ENCODE assay signal across 21 cellular contexts in the genomic region with DNA sequence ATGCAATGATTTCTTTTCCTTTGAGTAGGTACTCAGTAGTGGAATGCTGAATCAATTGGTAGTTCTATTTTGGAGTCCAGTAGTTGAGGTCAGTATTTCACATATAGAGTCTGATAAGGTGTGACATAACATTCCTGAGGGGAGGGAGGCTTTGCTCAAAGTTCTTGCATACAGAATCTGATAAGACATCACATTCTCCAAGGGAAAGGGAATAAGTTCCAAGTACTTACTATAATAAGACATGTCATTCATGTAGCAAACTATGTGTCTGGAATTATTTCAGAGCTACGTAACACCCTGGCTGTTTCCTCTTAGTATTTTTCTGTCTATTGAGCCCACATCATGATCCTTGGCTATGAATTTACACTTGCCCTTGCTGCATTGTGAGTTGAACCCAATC.
"Had no signal": no experiment of that assay in that cellular context is flagged by ENCODE, and none has a peak within 500 bp of the region (broad histone marks: within the 10 kb centered on the region; RNA-seq: fewer than 3 reads in every experiment).

No MANE protein-coding gene starts in this region.

- H3K27ac ChIP-seq: epithelial cell of prostate, esophagus muscularis mucosa, gastroesophageal sphincter, hepatocyte, neutrophil, psoas muscle, testis, transverse colon had no signal

- H2AFZ ChIP-seq: hepatocyte had no signal

- H3K4me3 ChIP-seq: esophagus muscularis mucosa, gastroesophageal sphincter, hepatocyte, psoas muscle, testis, transverse colon had no signal

- ATAC-seq: gastroesophageal sphincter; left colon; naive thymus-derived CD4-positive, alpha-beta T cell; psoas muscle; stimulated activated memory B cell treated with anti-CD40 and anti-IgM and Interleukin-4, amounts not matched to agents 10 μg/mL and 1 μg/mL and 100 μg/mL, for 72 hours had no signal

- H3K4me2 ChIP-seq: hepatocyte had no signal

- H3K27me3 ChIP-seq: esophagus muscularis mucosa, gastroesophageal sphincter, hepatocyte, neutrophil, testis, transverse colon had no signal

- DNase-seq: effector memory CD4-positive, alpha-beta T cell; foreskin fibroblast; glutamatergic neuron; kidney; left colon; mammary epithelial cell; naive thymus-derived CD4-positive, alpha-beta T cell; nephron progenitor cell; psoas muscle; retina; stimulated activated CD4-positive, alpha-beta T cell treated with anti-CD3 and anti-CD28 coated beads, Interleukin-15, amount 100 ng/mL, for 24 hours; stimulated activated CD4-positive, alpha-beta T cell treated with anti-CD3 and anti-CD28 coated beads, Interleukin-1b, Interleukin-23, amount 100 ng/mL, for 48 hours; stimulated activated CD4-positive, alpha-beta T cell treated with anti-CD3 and anti-CD28 coated beads, Interleukin-4, amount 100 ng/mL, for 24 hours; testis; transverse colon had no signal

- H3K4me1 ChIP-seq: psoas muscle, transverse colon had no signal

- H3K9me3 ChIP-seq: esophagus muscularis mucosa, gastroesophageal sphincter, neutrophil, psoas muscle, testis, transverse colon had no signal

- H3K36me3 ChIP-seq: esophagus muscularis mucosa, gastroesophageal sphincter, neutrophil, transverse colon had no signal

- H3K79me2 ChIP-seq: hepatocyte had no signal
